Comparison of ENCODE assay signal across 1 cellular context in the genomic region with DNA sequence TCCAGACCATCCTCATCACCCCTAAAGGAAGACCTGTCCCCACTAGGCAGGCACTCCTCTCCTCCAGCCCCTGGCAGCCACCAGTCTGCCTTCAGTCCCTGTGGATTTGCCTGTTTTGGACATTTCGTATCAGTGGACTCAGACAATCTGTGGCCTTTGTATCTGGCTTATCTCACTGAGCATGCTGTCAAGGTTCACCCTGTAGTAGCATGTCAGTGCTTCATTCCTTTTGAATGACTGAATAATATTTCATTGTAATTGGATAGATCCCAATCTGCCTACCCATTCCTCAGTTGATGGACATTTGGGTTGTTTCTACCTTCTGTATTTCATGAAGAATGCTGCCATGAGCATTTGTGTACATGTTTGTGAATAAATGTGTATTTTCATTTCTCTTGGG.
TF ChIP-seq lines count a peak whose summit lies in the region.

No MANE protein-coding gene starts in this region.

TF ChIP-seq in K562, 482 proteins besides CTCF, POLR2A, EP300 and RAD21 (continued from another document):
- TF ChIP-seq YY1 (IDR thresholded peaks at IDR 0.05; ENCODE audit: borderline replicate concordance in 1 of 3, control insufficient read depth in 1 of 3, extremely low read depth in 1 of 3, insufficient read depth in 3 of 3, insufficient read length in 1 of 3, insufficient replicate concordance in 2 of 3, low read depth in 1 of 3, low read length in 2 of 3) = no peak
- no peak for TF ChIP-seq POLR2AphosphoS2 (IDR thresholded peaks at IDR 0.05; ENCODE audit: low read length)
- TF ChIP-seq COPS2 (conservative IDR thresholded peaks at IDR 0.05) = no peak
- TF ChIP-seq LEF1 (IDR thresholded peaks at IDR 0.05) = no peak
- peak; percentile 73 to 82 for TF ChIP-seq KDM1A (IDR thresholded peaks at IDR 0.05)
- TF ChIP-seq JUND (IDR thresholded peaks at IDR 0.05; ENCODE audit: borderline replicate concordance, low read depth, low read length) = no peak
- peak; percentile 48; the same call in 1 of the 3 replicates for TF ChIP-seq JUND (tag; IDR thresholded peaks at IDR 0.05; ENCODE audit: borderline replicate concordance, low read depth, low read length)
- TF ChIP-seq HSF4 (CRISPR knock-in tag; IDR thresholded peaks at IDR 0.05; ENCODE audit: borderline replicate concordance) = no peak
- no peak for TF ChIP-seq POLR2B (IDR thresholded peaks at IDR 0.05; ENCODE audit: low read depth, partially characterized antibody)
- TF ChIP-seq POLR3A (IDR thresholded peaks at IDR 0.05; ENCODE audit: borderline replicate concordance, extremely low read depth, insufficient read depth, insufficient read length) = no peak
- TF ChIP-seq, protein P1, sequence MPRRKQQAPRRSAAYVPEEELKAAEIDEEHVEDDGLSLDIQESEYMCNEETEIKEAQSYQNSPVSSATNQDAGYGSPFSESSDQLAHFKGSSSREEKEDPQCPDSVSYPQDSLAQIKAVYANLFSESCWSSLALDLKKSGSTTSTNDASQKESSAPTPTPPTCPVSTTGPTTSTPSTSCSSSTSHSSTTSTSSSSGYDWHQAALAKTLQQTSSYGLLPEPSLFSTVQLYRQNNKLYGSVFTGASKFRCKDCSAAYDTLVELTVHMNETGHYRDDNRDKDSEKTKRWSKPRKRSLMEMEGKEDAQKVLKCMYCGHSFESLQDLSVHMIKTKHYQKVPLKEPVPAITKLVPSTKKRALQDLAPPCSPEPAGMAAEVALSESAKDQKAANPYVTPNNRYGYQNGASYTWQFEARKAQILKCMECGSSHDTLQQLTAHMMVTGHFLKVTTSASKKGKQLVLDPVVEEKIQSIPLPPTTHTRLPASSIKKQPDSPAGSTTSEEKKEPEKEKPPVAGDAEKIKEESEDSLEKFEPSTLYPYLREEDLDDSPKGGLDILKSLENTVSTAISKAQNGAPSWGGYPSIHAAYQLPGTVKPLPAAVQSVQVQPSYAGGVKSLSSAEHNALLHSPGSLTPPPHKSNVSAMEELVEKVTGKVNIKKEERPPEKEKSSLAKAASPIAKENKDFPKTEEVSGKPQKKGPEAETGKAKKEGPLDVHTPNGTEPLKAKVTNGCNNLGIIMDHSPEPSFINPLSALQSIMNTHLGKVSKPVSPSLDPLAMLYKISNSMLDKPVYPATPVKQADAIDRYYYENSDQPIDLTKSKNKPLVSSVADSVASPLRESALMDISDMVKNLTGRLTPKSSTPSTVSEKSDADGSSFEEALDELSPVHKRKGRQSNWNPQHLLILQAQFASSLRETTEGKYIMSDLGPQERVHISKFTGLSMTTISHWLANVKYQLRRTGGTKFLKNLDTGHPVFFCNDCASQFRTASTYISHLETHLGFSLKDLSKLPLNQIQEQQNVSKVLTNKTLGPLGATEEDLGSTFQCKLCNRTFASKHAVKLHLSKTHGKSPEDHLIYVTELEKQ (CRISPR knock-in tag; IDR thresholded peaks at IDR 0.05) = no peak
- TF ChIP-seq FOXK1 (CRISPR knock-in tag; IDR thresholded peaks at IDR 0.05; ENCODE audit: borderline replicate concordance) = no peak
- TF ChIP-seq RFX5 (IDR thresholded peaks at IDR 0.05; ENCODE audit: low read depth, low read length) = no peak
- no peak for TF ChIP-seq TAF9B (IDR thresholded peaks at IDR 0.05; ENCODE audit: partially characterized antibody)
- TF ChIP-seq ZKSCAN8 (CRISPR knock-in tag; IDR thresholded peaks at IDR 0.05) = no peak
- TF ChIP-seq FOSL1 (tag; conservative IDR thresholded peaks at IDR 0.05) = 0 out of 2 replicates have a peak, but pooled peaks have one; percentile 48
- TF ChIP-seq, protein P2, sequence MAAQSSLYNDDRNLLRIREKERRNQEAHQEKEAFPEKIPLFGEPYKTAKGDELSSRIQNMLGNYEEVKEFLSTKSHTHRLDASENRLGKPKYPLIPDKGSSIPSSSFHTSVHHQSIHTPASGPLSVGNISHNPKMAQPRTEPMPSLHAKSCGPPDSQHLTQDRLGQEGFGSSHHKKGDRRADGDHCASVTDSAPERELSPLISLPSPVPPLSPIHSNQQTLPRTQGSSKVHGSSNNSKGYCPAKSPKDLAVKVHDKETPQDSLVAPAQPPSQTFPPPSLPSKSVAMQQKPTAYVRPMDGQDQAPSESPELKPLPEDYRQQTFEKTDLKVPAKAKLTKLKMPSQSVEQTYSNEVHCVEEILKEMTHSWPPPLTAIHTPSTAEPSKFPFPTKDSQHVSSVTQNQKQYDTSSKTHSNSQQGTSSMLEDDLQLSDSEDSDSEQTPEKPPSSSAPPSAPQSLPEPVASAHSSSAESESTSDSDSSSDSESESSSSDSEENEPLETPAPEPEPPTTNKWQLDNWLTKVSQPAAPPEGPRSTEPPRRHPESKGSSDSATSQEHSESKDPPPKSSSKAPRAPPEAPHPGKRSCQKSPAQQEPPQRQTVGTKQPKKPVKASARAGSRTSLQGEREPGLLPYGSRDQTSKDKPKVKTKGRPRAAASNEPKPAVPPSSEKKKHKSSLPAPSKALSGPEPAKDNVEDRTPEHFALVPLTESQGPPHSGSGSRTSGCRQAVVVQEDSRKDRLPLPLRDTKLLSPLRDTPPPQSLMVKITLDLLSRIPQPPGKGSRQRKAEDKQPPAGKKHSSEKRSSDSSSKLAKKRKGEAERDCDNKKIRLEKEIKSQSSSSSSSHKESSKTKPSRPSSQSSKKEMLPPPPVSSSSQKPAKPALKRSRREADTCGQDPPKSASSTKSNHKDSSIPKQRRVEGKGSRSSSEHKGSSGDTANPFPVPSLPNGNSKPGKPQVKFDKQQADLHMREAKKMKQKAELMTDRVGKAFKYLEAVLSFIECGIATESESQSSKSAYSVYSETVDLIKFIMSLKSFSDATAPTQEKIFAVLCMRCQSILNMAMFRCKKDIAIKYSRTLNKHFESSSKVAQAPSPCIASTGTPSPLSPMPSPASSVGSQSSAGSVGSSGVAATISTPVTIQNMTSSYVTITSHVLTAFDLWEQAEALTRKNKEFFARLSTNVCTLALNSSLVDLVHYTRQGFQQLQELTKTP (IDR thresholded peaks at IDR 0.05; ENCODE audit: low read depth in 1 of 2, partially characterized antibody in 2 of 2) = no peak
- no peak for TF ChIP-seq GATAD2B (IDR thresholded peaks at IDR 0.05; ENCODE audit: borderline replicate concordance)
- TF ChIP-seq, protein P3, sequence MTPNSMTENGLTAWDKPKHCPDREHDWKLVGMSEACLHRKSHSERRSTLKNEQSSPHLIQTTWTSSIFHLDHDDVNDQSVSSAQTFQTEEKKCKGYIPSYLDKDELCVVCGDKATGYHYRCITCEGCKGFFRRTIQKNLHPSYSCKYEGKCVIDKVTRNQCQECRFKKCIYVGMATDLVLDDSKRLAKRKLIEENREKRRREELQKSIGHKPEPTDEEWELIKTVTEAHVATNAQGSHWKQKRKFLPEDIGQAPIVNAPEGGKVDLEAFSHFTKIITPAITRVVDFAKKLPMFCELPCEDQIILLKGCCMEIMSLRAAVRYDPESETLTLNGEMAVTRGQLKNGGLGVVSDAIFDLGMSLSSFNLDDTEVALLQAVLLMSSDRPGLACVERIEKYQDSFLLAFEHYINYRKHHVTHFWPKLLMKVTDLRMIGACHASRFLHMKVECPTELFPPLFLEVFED (CRISPR knock-in tag; conservative IDR thresholded peaks at IDR 0.05) = no peak
- no peak for TF ChIP-seq ZFP1 (CRISPR knock-in tag; IDR thresholded peaks at IDR 0.05)
- TF ChIP-seq, protein P4, sequence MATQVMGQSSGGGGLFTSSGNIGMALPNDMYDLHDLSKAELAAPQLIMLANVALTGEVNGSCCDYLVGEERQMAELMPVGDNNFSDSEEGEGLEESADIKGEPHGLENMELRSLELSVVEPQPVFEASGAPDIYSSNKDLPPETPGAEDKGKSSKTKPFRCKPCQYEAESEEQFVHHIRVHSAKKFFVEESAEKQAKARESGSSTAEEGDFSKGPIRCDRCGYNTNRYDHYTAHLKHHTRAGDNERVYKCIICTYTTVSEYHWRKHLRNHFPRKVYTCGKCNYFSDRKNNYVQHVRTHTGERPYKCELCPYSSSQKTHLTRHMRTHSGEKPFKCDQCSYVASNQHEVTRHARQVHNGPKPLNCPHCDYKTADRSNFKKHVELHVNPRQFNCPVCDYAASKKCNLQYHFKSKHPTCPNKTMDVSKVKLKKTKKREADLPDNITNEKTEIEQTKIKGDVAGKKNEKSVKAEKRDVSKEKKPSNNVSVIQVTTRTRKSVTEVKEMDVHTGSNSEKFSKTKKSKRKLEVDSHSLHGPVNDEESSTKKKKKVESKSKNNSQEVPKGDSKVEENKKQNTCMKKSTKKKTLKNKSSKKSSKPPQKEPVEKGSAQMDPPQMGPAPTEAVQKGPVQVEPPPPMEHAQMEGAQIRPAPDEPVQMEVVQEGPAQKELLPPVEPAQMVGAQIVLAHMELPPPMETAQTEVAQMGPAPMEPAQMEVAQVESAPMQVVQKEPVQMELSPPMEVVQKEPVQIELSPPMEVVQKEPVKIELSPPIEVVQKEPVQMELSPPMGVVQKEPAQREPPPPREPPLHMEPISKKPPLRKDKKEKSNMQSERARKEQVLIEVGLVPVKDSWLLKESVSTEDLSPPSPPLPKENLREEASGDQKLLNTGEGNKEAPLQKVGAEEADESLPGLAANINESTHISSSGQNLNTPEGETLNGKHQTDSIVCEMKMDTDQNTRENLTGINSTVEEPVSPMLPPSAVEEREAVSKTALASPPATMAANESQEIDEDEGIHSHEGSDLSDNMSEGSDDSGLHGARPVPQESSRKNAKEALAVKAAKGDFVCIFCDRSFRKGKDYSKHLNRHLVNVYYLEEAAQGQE (CRISPR knock-in tag; IDR thresholded peaks at IDR 0.05; ENCODE audit: low read depth) = no peak
- no peak for TF ChIP-seq BHLHE40 (IDR thresholded peaks at IDR 0.05; ENCODE audit: low read length)
- TF ChIP-seq ZNF121 (CRISPR knock-in tag; conservative IDR thresholded peaks at IDR 0.05) = no peak
- TF ChIP-seq, protein P5, sequence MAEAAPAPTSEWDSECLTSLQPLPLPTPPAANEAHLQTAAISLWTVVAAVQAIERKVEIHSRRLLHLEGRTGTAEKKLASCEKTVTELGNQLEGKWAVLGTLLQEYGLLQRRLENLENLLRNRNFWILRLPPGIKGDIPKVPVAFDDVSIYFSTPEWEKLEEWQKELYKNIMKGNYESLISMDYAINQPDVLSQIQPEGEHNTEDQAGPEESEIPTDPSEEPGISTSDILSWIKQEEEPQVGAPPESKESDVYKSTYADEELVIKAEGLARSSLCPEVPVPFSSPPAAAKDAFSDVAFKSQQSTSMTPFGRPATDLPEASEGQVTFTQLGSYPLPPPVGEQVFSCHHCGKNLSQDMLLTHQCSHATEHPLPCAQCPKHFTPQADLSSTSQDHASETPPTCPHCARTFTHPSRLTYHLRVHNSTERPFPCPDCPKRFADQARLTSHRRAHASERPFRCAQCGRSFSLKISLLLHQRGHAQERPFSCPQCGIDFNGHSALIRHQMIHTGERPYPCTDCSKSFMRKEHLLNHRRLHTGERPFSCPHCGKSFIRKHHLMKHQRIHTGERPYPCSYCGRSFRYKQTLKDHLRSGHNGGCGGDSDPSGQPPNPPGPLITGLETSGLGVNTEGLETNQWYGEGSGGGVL (CRISPR knock-in tag; IDR thresholded peaks at IDR 0.05) = no peak
- no peak for TF ChIP-seq SLC30A9 (CRISPR knock-in tag; IDR thresholded peaks at IDR 0.05)
- TF ChIP-seq CBFA2T3 (IDR thresholded peaks at IDR 0.05) = peak; percentile 79
- no peak for TF ChIP-seq MYC (IDR thresholded peaks at IDR 0.05; ENCODE audit: low read depth, low read length)
- no peak for TF ChIP-seq MYC (CRISPR knock-in tag; IDR thresholded peaks at IDR 0.05; ENCODE audit: borderline replicate concordance, low read depth)
